ENCODE assay signal across 8 cellular contexts in genomic region chr2:40760071-40760666, GRCh38.
A peak's percentile ranks its signal among the peaks of the same experiment; 100 is the strongest.
DNase-seq lines count a peak whose midpoint lies in the region; FAIRE-seq and TF ChIP-seq lines count a peak whose summit lies in the region.

No MANE protein-coding gene starts in this region.

- H3K4me1 ChIP-seq in HEK293 (ENCODE audit: control insufficient read depth, insufficient read depth, low read length) (no peaks in the 10 kb centered on the region), kidney (ENCODE audit: control insufficient read depth in 1 of 2, insufficient read depth in 1 of 2, low read depth in 1 of 2, low read length in 2 of 2) (peaks cover 0 to 2% of the 10 kb centered on the region in 2 donors)

- no peak overlapping the region for H3K9ac ChIP-seq in kidney (ENCODE audit: low read length in 2 of 2)

- H3K4me3 ChIP-seq in HEK293 (ENCODE audit: low read depth, low read length) (no peak overlapping the region), astrocyte of the spinal cord (ENCODE audit: low read depth, low read length) (no peak overlapping the region), kidney (ENCODE audit: low read length in 2 of 2) (no peak overlapping the region)

- FAIRE-seq in kidney (lab: Jason Lieb, UNC), result no peak
- no peak for FAIRE-seq in GM12891 (lab: Jason Lieb, UNC)

- intact Hi-C loops in kidney (cut with DNase I), result no loop called here

- TF ChIP-seq CTCF in HEK293 (tag by site-specific recombination; IDR thresholded peaks at IDR 0.05), result peak; percentile 55
- TF ChIP-seq CTCF in astrocyte of the spinal cord (IDR thresholded peaks at IDR 0.05; ENCODE audit: low read depth, low read length), result peak; percentile 80
- TF ChIP-seq CTCF in kidney (IDR thresholded peaks at IDR 0.05; ENCODE audit: borderline replicate concordance, extremely low read depth, insufficient read depth), result peak; percentile 47

- H3K27ac ChIP-seq in HEK293 (ENCODE audit: extremely low read depth, low read depth, low read length) (no peak overlapping the region), kidney (ENCODE audit: low read depth in 2 of 2, low read length in 2 of 2) (no peak overlapping the region)

- TF ChIP-seq POLR2A in GM12891 (IDR thresholded peaks at IDR 0.05; ENCODE audit: low read depth, low read length), result no peak

- H3K9me3 ChIP-seq in HEK293 (ENCODE audit: control insufficient read depth, insufficient read depth, low read depth, low read length) (no peaks in the 10 kb centered on the region), kidney (ENCODE audit: control insufficient read depth in 1 of 2, low read length in 2 of 2) (no peaks in the 10 kb centered on the region)

- CTCF ChIA-PET in HEK293 (lab: Yijun Ruan, JAX), result interaction anchor here (0.5 to 0.6 kb wide), 2 partner anchors 260 to 409 kb away, joined by 3 to 6 read pairs; no protein-coding TSS in a partner anchor

- H3K36me3 ChIP-seq in HEK293 (ENCODE audit: control insufficient read depth in 2 of 2, insufficient read depth in 1 of 2, low read length in 2 of 2) (no peaks in the 10 kb centered on the region), kidney (ENCODE audit: control insufficient read depth in 1 of 2, insufficient read depth in 2 of 2, low read length in 2 of 2) (no peaks in the 10 kb centered on the region)

- POLR2A ChIA-PET in HEK293 (lab: Yijun Ruan, JAX), result no interaction called here

- in situ Hi-C loops in astrocyte of the spinal cord (cut with HindIII; ENCODE audit: low sequenced_read_pairs), result no loop called here

- DNase-seq in NCI-H1436 (lab: John Stamatoyannopoulos, UW) (peak; percentile 42), NCI-H1436 treated with DMSO at 0.1 percent for 48 hours (lab: John Stamatoyannopoulos, UW) (no peak), NCI-H345 (lab: John Stamatoyannopoulos, UW) (peak; percentile 26), astrocyte of the spinal cord (ENCODE audit: low read depth, low spot score) (peak; percentile 56), kidney (no peak), activated gamma-delta T cell (lab: John Stamatoyannopoulos, UW) (no peak), GM12891 (ENCODE audit: insufficient read length, low spot score) (no peak)

TF ChIP-seq in HEK293, 187 proteins besides CTCF, POLR2A, EP300 and RAD21:
- no peak for TF ChIP-seq ZNF76 (tag by site-specific recombination; IDR thresholded peaks at IDR 0.05; ENCODE audit: borderline replicate concordance, low read depth)
- no peak for TF ChIP-seq ZNF24 (tag by site-specific recombination; IDR thresholded peaks at IDR 0.05)
- TF ChIP-seq ZSCAN30 (tag by site-specific recombination; IDR thresholded peaks at IDR 0.05), result no peak
- peak; percentile 33 for TF ChIP-seq ZNF654 (tag by site-specific recombination; IDR thresholded peaks at IDR 0.05; ENCODE audit: low read depth)
- TF ChIP-seq MYNN (tag by site-specific recombination; IDR thresholded peaks at IDR 0.05; ENCODE audit: borderline replicate concordance), result no peak
TF ChIP-seq in HEK293: peak in this region for 1.

TF ChIP-seq in GM12891, 5 proteins besides CTCF, POLR2A, EP300 and RAD21:
- no peak for TF ChIP-seq SPI1 (IDR thresholded peaks at IDR 0.05; ENCODE audit: low read depth, low read length)
TF ChIP-seq in GM12891: peak in this region for 0.

Comparison
In these comparisons a context has a peak if more than half of its experiments do, and no peak if none do; other contexts are left out.
1. DNase-seq: peak in NCI-H1436 (single experiment), NCI-H345 (single experiment) and astrocyte of the spinal cord (single experiment); none in NCI-H1436 treated with DMSO at 0.1 percent for 48 hours (single experiment), kidney (single experiment), activated gamma-delta T cell (single experiment) and GM12891 (single experiment).
2. Peak in every context shown above with its lines, with median percentiles within 50 percentile points of each other: CTCF ChIP-seq.